In genomic region chr11:6096417-6096816, GRCh38 we compare ENCODE assay signal across 1 cellular context.
TF ChIP-seq lines count a peak whose summit lies in the region.

No MANE protein-coding gene starts in this region.

TF ChIP-seq in IMR-90, 13 proteins besides CTCF, POLR2A, EP300 and RAD21 (continued from another document):
- TF ChIP-seq BHLHE40 (IDR thresholded peaks at IDR 0.05; ENCODE audit: low read depth, low read length) (no peak), MAZ (IDR thresholded peaks at IDR 0.05; ENCODE audit: borderline replicate concordance, low read depth, low read length) (no peak), CEBPB (IDR thresholded peaks at IDR 0.05; ENCODE audit: low read depth, low read length) (no peak), NFE2L2 (IDR thresholded peaks at IDR 0.05; ENCODE audit: low read depth, low read length) (no peak), RCOR1 (IDR thresholded peaks at IDR 0.05; ENCODE audit: insufficient replicate concordance, low read length) (no peak), CHD1 (IDR thresholded peaks at IDR 0.05; ENCODE audit: low read depth, low read length) (no peak), MAFK (IDR thresholded peaks at IDR 0.05; ENCODE audit: low read depth, low read length) (no peak), SMC3 (IDR thresholded peaks at IDR 0.05; ENCODE audit: low read depth, low read length) (no peak), FOS (IDR thresholded peaks at IDR 0.05; ENCODE audit: low read depth, low read length) (no peak), RFX5 (IDR thresholded peaks at IDR 0.05; ENCODE audit: low read depth, low read length) (no peak), USF2 (IDR thresholded peaks at IDR 0.05; ENCODE audit: low read depth, low read length) (no peak)
TF ChIP-seq in IMR-90: peak in this region for 0.
